In the genomic region with DNA sequence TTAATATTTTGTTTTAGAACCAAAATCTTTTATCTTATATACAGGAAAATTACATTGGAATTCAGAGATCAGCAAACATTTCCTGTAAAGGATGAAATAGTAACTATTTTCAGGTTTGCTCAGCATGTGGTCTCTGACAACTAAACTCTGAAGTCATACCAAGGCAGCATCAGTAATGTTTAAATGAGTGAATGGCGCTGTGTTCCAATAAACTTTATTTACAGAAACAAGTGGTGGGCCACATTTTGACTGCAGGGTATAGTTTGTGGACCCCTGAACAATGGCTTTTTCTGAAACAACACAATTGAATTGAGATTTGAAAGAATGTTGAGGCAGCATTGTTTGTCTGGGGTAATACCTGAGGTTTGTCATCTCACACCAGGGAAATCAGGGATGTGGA, we compare ENCODE assay signal across 14 cellular contexts.
DNase-seq lines count a peak whose midpoint lies in the region; ATAC-seq and TF ChIP-seq lines count a peak whose summit lies in the region.
"Had no signal": no experiment of that assay in that cellular context is flagged by ENCODE, and none has a peak within 500 bp of the region (broad histone marks: within the 10 kb centered on the region; RNA-seq: fewer than 3 reads in every experiment).

No MANE protein-coding gene starts in this region.

- H3K27me3 Mint-ChIP-seq in activated CD4-positive, alpha-beta T cell treated with anti-CD3 and anti-CD28 coated beads for 36 hours = no peaks in the 10 kb centered on the region
- H3K27me3 Mint-ChIP-seq in activated CD4-positive, alpha-beta T cell treated with anti-CD3 and anti-CD28 coated beads, Interleukin-2, amount 10 ng/mL, durations not matched to agents 7 days and 5 days = peaks cover 11% of the 10 kb centered on the region
- H3K27me3 Mint-ChIP-seq in natural killer cell treated with Interleukin-12 subunit alpha and Interleukin-12 subunit beta and Interleukin-15 and Interleukin-18, amount 100 ng/mL, for 72 hours = peaks cover 0 to 10% of the 10 kb centered on the region in 2 donors
- H3K27me3 Mint-ChIP-seq in natural killer cell (ENCODE audit: low read depth in 2 of 2) = peaks cover 8 to 20% of the 10 kb centered on the region in 2 donors

- no peak overlapping the region for H3K27ac Mint-ChIP-seq in activated CD4-positive, alpha-beta T cell treated with anti-CD3 and anti-CD28 coated beads for 36 hours
- H3K27ac Mint-ChIP-seq in activated CD4-positive, alpha-beta T cell treated with anti-CD3 and anti-CD28 coated beads, Interleukin-2, amount 10 ng/mL, durations not matched to agents 7 days and 5 days = no peak overlapping the region
- peak overlapping the region in 1 of 2 donors; percentile 15 for H3K27ac Mint-ChIP-seq in natural killer cell treated with Interleukin-12 subunit alpha and Interleukin-12 subunit beta and Interleukin-15 and Interleukin-18, amount 100 ng/mL, for 72 hours
- no peak overlapping the region for H3K27ac Mint-ChIP-seq in natural killer cell
- H3K27ac Mint-ChIP-seq: CD8-positive, alpha-beta memory T cell had no signal

- H3K9me2 ChIP-seq in OCI-LY7 (ENCODE audit: insufficient read depth, low read length) = no peaks in the 10 kb centered on the region

- CTCF ChIA-PET in activated CD4-positive, alpha-beta T cell treated with anti-CD3 and anti-CD28 coated beads for 36 hours (lab: Charles Lee) = interaction anchor here (0.7 to 1.0 kb wide), 2 partner anchors 8 to 26 kb away, joined by 3 read pairs; no protein-coding TSS in a partner anchor
- CTCF ChIA-PET in activated CD4-positive, alpha-beta T cell treated with anti-CD3 and anti-CD28 coated beads, Interleukin-2, amount 10 ng/mL, durations not matched to agents 7 days and 5 days (lab: Charles Lee) = interaction anchor here (0.6 kb wide), 1 partner anchor 1632 kb away, joined by 3 read pairs; the partner anchor contains the start of gene C22orf15
- CTCF ChIA-PET in OCI-LY7 (lab: Charles Lee; ENCODE audit: unreplicated experiment) = no interaction called here

- no peak overlapping the region for H3K14ac ChIP-seq in neuronal stem cell (ENCODE audit: low read length)

- H3K4me2 ChIP-seq in OCI-LY7 (ENCODE audit: low read length) (peak overlapping the region; percentile 35; the same call in 1 of the 2 replicates), neuronal stem cell (ENCODE audit: insufficient read depth, low read length, poor library complexity, severe bottlenecking) (peak overlapping the region; percentile 18)

- H3K27ac ChIP-seq in OCI-LY7 (ENCODE audit: low read depth, low read length, poor library complexity, severe bottlenecking) = no peak overlapping the region
- no peak overlapping the region for H3K27ac ChIP-seq in neuronal stem cell (replicated peaks; ENCODE audit: low read length)
- H3K27ac ChIP-seq: 22Rv1 had no signal

- H3K23ac ChIP-seq in neuronal stem cell (ENCODE audit: low read depth, low read length, poor library complexity) = no peak overlapping the region

- H2BK15ac ChIP-seq in neuronal stem cell (ENCODE audit: low read length) = no peak overlapping the region

- no peaks in the 10 kb centered on the region for H3K9me3 ChIP-seq in OCI-LY7 (ENCODE audit: low read length)
- H3K9me3 ChIP-seq in neuronal stem cell (replicated peaks in 1 of 2; ENCODE audit: control insufficient read depth in 2 of 2, insufficient read depth in 1 of 2, low read depth in 1 of 2, low read length in 2 of 2) = no peaks in the 10 kb centered on the region
- H3K9me3 ChIP-seq: Caco-2, HAP-1 had no signal

- H2AFZ ChIP-seq in OCI-LY7 (ENCODE audit: low read length) (peak overlapping the region; percentile 62; the same call in 1 of the 2 replicates), neuronal stem cell (ENCODE audit: low read length) (no peak overlapping the region)

- no CpG with 5 or more reads among the region's 1 CpG for WGBS in neuronal stem cell (ENCODE audit: extremely low coverage in 2 of 2, insufficient read length in 2 of 2, insufficient replicate concordance in 1 of 2), 2 donors

- H3K79me1 ChIP-seq in neuronal stem cell (ENCODE audit: low read depth, low read length) = no peaks in the 10 kb centered on the region

- H3K4me1 Mint-ChIP-seq in activated CD4-positive, alpha-beta T cell treated with anti-CD3 and anti-CD28 coated beads for 36 hours = peaks cover 5% of the 10 kb centered on the region
- peaks cover 7% of the 10 kb centered on the region for H3K4me1 Mint-ChIP-seq in activated CD4-positive, alpha-beta T cell treated with anti-CD3 and anti-CD28 coated beads, Interleukin-2, amount 10 ng/mL, durations not matched to agents 7 days and 5 days
- H3K4me1 Mint-ChIP-seq in natural killer cell treated with Interleukin-12 subunit alpha and Interleukin-12 subunit beta and Interleukin-15 and Interleukin-18, amount 100 ng/mL, for 72 hours (ENCODE audit: low read depth in 2 of 2) = peaks cover 0 to 7% of the 10 kb centered on the region in 2 donors
- no peaks in the 10 kb centered on the region for H3K4me1 Mint-ChIP-seq in natural killer cell
- H3K4me1 Mint-ChIP-seq: CD14-positive monocyte had no signal

- no peak for DNase-seq in activated CD4-positive, alpha-beta T cell treated with anti-CD3 and anti-CD28 coated beads for 36 hours
- DNase-seq in activated CD4-positive, alpha-beta T cell treated with anti-CD3 and anti-CD28 coated beads, Interleukin-2, amount 10 ng/mL, durations not matched to agents 7 days and 5 days = no peak
- DNase-seq in natural killer cell treated with Interleukin-12 subunit alpha and Interleukin-12 subunit beta and Interleukin-15 and Interleukin-18, amount 100 ng/mL, for 72 hours (ENCODE audit: low spot score) = no peak
- DNase-seq in natural killer cell = no peak
- DNase-seq in OCI-LY7 (ENCODE audit: low spot score) = no peak
- no peak for DNase-seq in neuronal stem cell (ENCODE audit: low spot score)
- DNase-seq: Caco-2; CD8-positive, alpha-beta memory T cell; DND-41 had no signal

- H4K8ac ChIP-seq in neuronal stem cell (ENCODE audit: low read depth, low read length) = no peak overlapping the region

- H4K91ac ChIP-seq in neuronal stem cell (ENCODE audit: low read depth, low read length, poor library complexity) = no peak overlapping the region

- no peak for TF ChIP-seq CTCF in natural killer cell (IDR thresholded peaks at IDR 0.05)
- no peak for TF ChIP-seq CTCF in OCI-LY7 (conservative IDR thresholded peaks at IDR 0.05; ENCODE audit: low read length)

- H3K79me2 ChIP-seq in OCI-LY7 (ENCODE audit: insufficient read depth, low read depth, low read length) = no peaks in the 10 kb centered on the region

- H3K27me3 ChIP-seq in neuronal stem cell (ENCODE audit: control insufficient read depth in 3 of 3, insufficient read depth in 3 of 3, low read depth in 1 of 3, low read length in 3 of 3) = peaks cover 0 to 18% (median 6%) of the 10 kb centered on the region in 3 experiments

- no peak overlapping the region for H2BK12ac ChIP-seq in neuronal stem cell (ENCODE audit: low read length)

- intact Hi-C loops in activated CD4-positive, alpha-beta T cell treated with anti-CD3 and anti-CD28 coated beads for 36 hours (cut with DNase I, micrococcal nuclease) = no loop called here
- intact Hi-C loops in natural killer cell (cut with micrococcal nuclease) = no loop called here
- intact Hi-C loops in OCI-LY7 (cut with micrococcal nuclease; ENCODE audit: unreplicated experiment) = no loop called here

- no peak overlapping the region for H3K4ac ChIP-seq in neuronal stem cell (ENCODE audit: low read length)

- H3K4me3 ChIP-seq in OCI-LY7 (ENCODE audit: low read depth, low read length, poor library complexity, severe bottlenecking) = no peak overlapping the region
- no peak overlapping the region for H3K4me3 ChIP-seq in neuronal stem cell (ENCODE audit: low read length in 2 of 2)
- H3K4me3 ChIP-seq: HAP-1 had no signal

- H3K9me3 Mint-ChIP-seq in activated CD4-positive, alpha-beta T cell treated with anti-CD3 and anti-CD28 coated beads for 36 hours (ENCODE audit: low read depth) = no peaks in the 10 kb centered on the region
- H3K9me3 Mint-ChIP-seq in activated CD4-positive, alpha-beta T cell treated with anti-CD3 and anti-CD28 coated beads, Interleukin-2, amount 10 ng/mL, durations not matched to agents 7 days and 5 days = no peaks in the 10 kb centered on the region
- no peaks in the 10 kb centered on the region for H3K9me3 Mint-ChIP-seq in natural killer cell treated with Interleukin-12 subunit alpha and Interleukin-12 subunit beta and Interleukin-15 and Interleukin-18, amount 100 ng/mL, for 72 hours
- H3K9me3 Mint-ChIP-seq in natural killer cell = no peaks in the 10 kb centered on the region
- H3K9me3 Mint-ChIP-seq: CD14-positive monocyte; CD8-positive, alpha-beta memory T cell had no signal

- no TSS peak for BruUV-seq in OCI-LY7 (replicated peaks; lab: Mats Ljungman, UMichigan)

- no peak overlapping the region for H3K4me3 Mint-ChIP-seq in activated CD4-positive, alpha-beta T cell treated with anti-CD3 and anti-CD28 coated beads for 36 hours
- H3K4me3 Mint-ChIP-seq in activated CD4-positive, alpha-beta T cell treated with anti-CD3 and anti-CD28 coated beads, Interleukin-2, amount 10 ng/mL, durations not matched to agents 7 days and 5 days = no peak overlapping the region
- H3K4me3 Mint-ChIP-seq in natural killer cell treated with Interleukin-12 subunit alpha and Interleukin-12 subunit beta and Interleukin-15 and Interleukin-18, amount 100 ng/mL, for 72 hours = peak overlapping the region; percentile 56
- H3K4me3 Mint-ChIP-seq in natural killer cell = no peak overlapping the region
- H3K4me3 Mint-ChIP-seq: CD14-positive monocyte; CD8-positive, alpha-beta memory T cell had no signal

- POLR2A ChIA-PET in activated CD4-positive, alpha-beta T cell treated with anti-CD3 and anti-CD28 coated beads for 36 hours (lab: Charles Lee) = interaction anchor here (0.6 kb wide), 1 partner anchor 24 kb away, joined by 3 read pairs; no protein-coding TSS in a partner anchor
- POLR2A ChIA-PET in activated CD4-positive, alpha-beta T cell treated with anti-CD3 and anti-CD28 coated beads, Interleukin-2, amount 10 ng/mL, durations not matched to agents 7 days and 5 days (lab: Charles Lee) = no interaction called here
- POLR2A ChIA-PET in OCI-LY7 (lab: Charles Lee) = interaction anchor here (0.7 to 1.2 kb wide), 2 partner anchors 12 to 39 kb away, joined by 3 read pairs; no protein-coding TSS in a partner anchor

- H2BK120ac ChIP-seq in neuronal stem cell (ENCODE audit: low read depth, low read length) = no peak overlapping the region

- no peaks in the 10 kb centered on the region for H4K20me1 ChIP-seq in OCI-LY7 (ENCODE audit: insufficient read depth, low read length)

- H3K9ac ChIP-seq in neuronal stem cell (ENCODE audit: low read depth, low read length, poor library complexity) = no peak overlapping the region

- H3K4me1 ChIP-seq in OCI-LY7 (ENCODE audit: insufficient read depth, low read length, poor library complexity, severe bottlenecking) = peaks cover 13% of the 10 kb centered on the region
- no peaks in the 10 kb centered on the region for H3K4me1 ChIP-seq in neuronal stem cell (ENCODE audit: control insufficient read depth in 2 of 2, insufficient read depth in 1 of 2, low read depth in 1 of 2, low read length in 2 of 2)
- H3K4me1 ChIP-seq: Caco-2, HAP-1 had no signal

- no peak overlapping the region for H3K18ac ChIP-seq in neuronal stem cell (ENCODE audit: low read length)

- no peak overlapping the region for H2AK5ac ChIP-seq in neuronal stem cell (ENCODE audit: low read depth, low read length)

- H3K36me3 Mint-ChIP-seq in activated CD4-positive, alpha-beta T cell treated with anti-CD3 and anti-CD28 coated beads for 36 hours (ENCODE audit: low read depth) = no peaks in the 10 kb centered on the region
- H3K36me3 Mint-ChIP-seq in activated CD4-positive, alpha-beta T cell treated with anti-CD3 and anti-CD28 coated beads, Interleukin-2, amount 10 ng/mL, durations not matched to agents 7 days and 5 days (ENCODE audit: low read depth) = no peaks in the 10 kb centered on the region
- no peaks in the 10 kb centered on the region for H3K36me3 Mint-ChIP-seq in natural killer cell treated with Interleukin-12 subunit alpha and Interleukin-12 subunit beta and Interleukin-15 and Interleukin-18, amount 100 ng/mL, for 72 hours
- H3K36me3 Mint-ChIP-seq in natural killer cell = no peaks in the 10 kb centered on the region
- H3K36me3 Mint-ChIP-seq: CD14-positive monocyte; CD8-positive, alpha-beta memory T cell had no signal

- ATAC-seq in activated CD4-positive, alpha-beta T cell treated with anti-CD3 and anti-CD28 coated beads for 36 hours = peak; percentile 42
- peak in 1 of 2 donors; percentile 53 for ATAC-seq in natural killer cell treated with Interleukin-12 subunit alpha and Interleukin-12 subunit beta and Interleukin-15 and Interleukin-18, amount 100 ng/mL, for 72 hours
- ATAC-seq in natural killer cell = no peak
- no peak for ATAC-seq in GM18873 (IDR thresholded peaks at IDR 0.05; ENCODE audit: low FRiP score, unreplicated experiment)
- no peak for ATAC-seq in GM19328 (IDR thresholded peaks at IDR 0.05; ENCODE audit: unreplicated experiment)

- no peak overlapping the region for H2BK5ac ChIP-seq in neuronal stem cell (ENCODE audit: low read length)

- no peaks in the 10 kb centered on the region for H3K36me3 ChIP-seq in OCI-LY7 (ENCODE audit: insufficient read depth, low read length)
- H3K36me3 ChIP-seq in neuronal stem cell (replicated peaks in 1 of 2; ENCODE audit: control insufficient read depth in 2 of 2, insufficient read depth in 2 of 2, low read length in 2 of 2) = no peaks in the 10 kb centered on the region
- H3K36me3 ChIP-seq: HAP-1 had no signal
